ENCODE assay signal across 7 cellular contexts in genomic region chr19:41352609-41353465, GRCh38. TPM values are rescaled to one million over a fixed set of nuclear protein-coding genes. Genes with fewer than 3 reads are reported as not detected.
A peak's percentile ranks its signal among the peaks of the same experiment; 100 is the strongest.
DNase-seq lines count a peak whose midpoint lies in the region; FAIRE-seq and TF ChIP-seq lines count a peak whose summit lies in the region.

No MANE protein-coding gene starts in this region.

- peak overlapping the region; percentile 96 for H3K4me3 ChIP-seq in mesendoderm (ENCODE audit: low read length)

- FAIRE-seq in GM12891 (lab: Jason Lieb, UNC) = peak; percentile 85

- peak overlapping the region; percentile 91 for H3K18ac ChIP-seq in mesendoderm (ENCODE audit: low read length)

- peaks cover 26% of the 10 kb centered on the region for H3K79me2 ChIP-seq in mesendoderm (ENCODE audit: control insufficient read depth, insufficient read depth, low read length)

- H4K8ac ChIP-seq in mesendoderm (ENCODE audit: low read depth, low read length) = no peak overlapping the region

- H4K5ac ChIP-seq in mesendoderm (ENCODE audit: low read length) = no peak overlapping the region

- H2BK5ac ChIP-seq in mesendoderm (ENCODE audit: low read length) = peak overlapping the region; percentile 53

- no CpG with 5 or more reads among the region's 71 CpGs for WGBS in mesendoderm (ENCODE audit: extremely low coverage, insufficient coverage, low lambda C conversion rate)

- H3K9ac ChIP-seq in mesendoderm (ENCODE audit: low read length) = peak overlapping the region; percentile 95

- H2BK120ac ChIP-seq in mesendoderm (ENCODE audit: low read depth, low read length) = peak overlapping the region; percentile 17

- no peaks in the 10 kb centered on the region for H3K4me1 ChIP-seq in mesendoderm (ENCODE audit: control insufficient read depth, low read depth, low read length)

- H3K4me2 ChIP-seq in mesendoderm (ENCODE audit: low read length) = peak overlapping the region; percentile 84

- no peaks in the 10 kb centered on the region for H3K27me3 ChIP-seq in mesendoderm (ENCODE audit: insufficient read depth, low read length, poor library complexity)

- H2BK15ac ChIP-seq in mesendoderm (replicated peaks; ENCODE audit: low read depth) = no peak overlapping the region

- no peak for TF ChIP-seq POLR2A in GM12891 (IDR thresholded peaks at IDR 0.05; ENCODE audit: low read depth, low read length)

- H3K36me3 ChIP-seq in mesendoderm (ENCODE audit: control insufficient read depth, insufficient read depth, low read length) = peaks cover 3% of the 10 kb centered on the region

- H3K4ac ChIP-seq in mesendoderm (ENCODE audit: low read depth, low read length) = peak overlapping the region; percentile 93

- DNase-seq in GM12891 (ENCODE audit: insufficient read length, low spot score) = peak; percentile 74
- DNase-seq in NAMALWA (ENCODE audit: low spot score) = peak; percentile 86
- DNase-seq in activated CD4-positive, alpha-beta T cell treated with anti-CD3 and anti-CD28 coated beads, Interleukin-2, amount 50 U/mL, for 24 hours (ENCODE audit: low read depth in 1 of 2, low spot score in 1 of 2) = peak; percentile 60 to 68
- DNase-seq in effector CD8-positive, alpha-beta T cell (lab: John Stamatoyannopoulos, UW) = peak; percentile 60
- peak; percentile 70 for DNase-seq in mesendoderm
- DNase-seq in stimulated activated CD8-positive, alpha-beta memory T cell treated with anti-CD3 and anti-CD28 coated beads, Interleukin-2, amount 100 ng/mL, for 1 hour (ENCODE audit: low read depth in 2 of 2) = peak; percentile 62 to 64
- no peak for DNase-seq in Ammon's horn (ENCODE audit: low spot score)

- peak overlapping the region; percentile 99 for H3K23ac ChIP-seq in mesendoderm (ENCODE audit: low read length)

- H3K27ac ChIP-seq in mesendoderm (ENCODE audit: low read depth, low read length) = peak overlapping the region; percentile 82

- peaks cover 14% of the 10 kb centered on the region for H3K79me1 ChIP-seq in mesendoderm (ENCODE audit: low read length)

- peak overlapping the region; percentile 97 for H3K56ac ChIP-seq in mesendoderm (ENCODE audit: low read length)

- peak overlapping the region; percentile 73 for H2AK5ac ChIP-seq in mesendoderm (ENCODE audit: low read length)

TF ChIP-seq in GM12891, 5 proteins besides CTCF, POLR2A, EP300 and RAD21:
- TF ChIP-seq TAF1 (IDR thresholded peaks at IDR 0.05; ENCODE audit: low read depth, low read length) (no peak; the same call in 1 of the 2 replicates), SPI1 (IDR thresholded peaks at IDR 0.05; ENCODE audit: low read depth, low read length) (no peak; the same call in 1 of the 2 replicates), POLR2AphosphoS5 (IDR thresholded peaks at IDR 0.05; ENCODE audit: low read depth, low read length) (no peak), PAX5 (IDR thresholded peaks at IDR 0.05; ENCODE audit: insufficient read depth, low read length, severe bottlenecking) (no peak), POU2F2 (IDR thresholded peaks at IDR 0.05; ENCODE audit: low read depth, low read length) (no peak; the same call in 1 of the 2 replicates)
TF ChIP-seq in GM12891: peak in this region for 0.

RNA-seq across cellular contexts. Expression of gene TGFB1, which starts 0.9 kb away (rescaled TPM):
- polyA plus RNA-seq in GM12891 (2012; ENCODE audit: low read depth, missing spikeins) = 61.9 TPM
- 36.8 TPM for polyA plus RNA-seq in mesendoderm (2013, experiment 1 of 2)
- polyA plus RNA-seq in mesendoderm (2013, experiment 2 of 2) = 35.2 TPM

RNA-seq across cellular contexts. Expression of gene B9D2, which starts 11.1 kb away (rescaled TPM):
- polyA plus RNA-seq in GM12891 (2012; ENCODE audit: low read depth, missing spikeins) = 8.1 TPM
- polyA plus RNA-seq in mesendoderm (2013, experiment 1 of 2) = 3.4 TPM
- polyA plus RNA-seq in mesendoderm (2013, experiment 2 of 2) = 3.5 TPM

RNA-seq across cellular contexts. Expression of gene TMEM91, which starts 23.5 kb away (rescaled TPM):
- polyA plus RNA-seq in GM12891 (2012; ENCODE audit: low read depth, missing spikeins) = 7.1 TPM
- 3.0 TPM for polyA plus RNA-seq in mesendoderm (2013, experiment 1 of 2)
- 2.9 TPM for polyA plus RNA-seq in mesendoderm (2013, experiment 2 of 2)

RNA-seq across cellular contexts. Expression of gene CCDC97, which starts 42.9 kb away (rescaled TPM):
- 23.5 TPM for polyA plus RNA-seq in GM12891 (2012; ENCODE audit: low read depth, missing spikeins)
- 33.2 TPM for polyA plus RNA-seq in mesendoderm (2013, experiment 1 of 2)
- polyA plus RNA-seq in mesendoderm (2013, experiment 2 of 2) = 32.2 TPM

RNA-seq across cellular contexts. Expression of gene EXOSC5, which starts 44.3 kb away (rescaled TPM):
- polyA plus RNA-seq in GM12891 (2012; ENCODE audit: low read depth, missing spikeins) = 95.3 TPM
- polyA plus RNA-seq in mesendoderm (2013, experiment 1 of 2) = 47.7 TPM
- polyA plus RNA-seq in mesendoderm (2013, experiment 2 of 2) = 46.1 TPM
